Comparison of ENCODE assay signal across 24 cellular contexts in genomic region chr1:94887603-94888171, GRCh38. TPM values are rescaled to one million over a fixed set of nuclear protein-coding genes. Genes with fewer than 3 reads are reported as not detected.
DNase-seq lines count a peak whose midpoint lies in the region; ATAC-seq, FAIRE-seq and TF ChIP-seq lines count a peak whose summit lies in the region.
"Had no signal": no experiment of that assay in that cellular context is flagged by ENCODE, and none has a peak within 500 bp of the region (broad histone marks: within the 10 kb centered on the region; RNA-seq: fewer than 3 reads in every experiment).

No MANE protein-coding gene starts in this region.

- H3K4me3 Mint-ChIP-seq in brain (no peak overlapping the region), nephron (no peak overlapping the region)
- H3K4me3 Mint-ChIP-seq: B cell; CD8-positive, alpha-beta T cell had no signal

- H3K27me3 ChIP-seq in iPS-18a (ENCODE audit: control insufficient read depth, insufficient read depth, low read length): no peaks in the 10 kb centered on the region

- no peak overlapping the region for H3K9ac ChIP-seq in iPS-18a (ENCODE audit: low read length)

- peaks cover 59% of the 10 kb centered on the region for H3K4me1 Mint-ChIP-seq in brain
- H3K4me1 Mint-ChIP-seq in nephron: peaks cover 79% of the 10 kb centered on the region

- FAIRE-seq in GM19239 (lab: Jason Lieb, UNC): no peak
- FAIRE-seq: G401.6, H54 had no signal

- peak overlapping the region; percentile 14 for H3K4me3 ChIP-seq in iPS-18a (ENCODE audit: low read length)

- no peaks in the 10 kb centered on the region for H3K36me3 ChIP-seq in iPS-18a (ENCODE audit: control insufficient read depth, low read depth, low read length)

- no peaks in the 10 kb centered on the region for H3K9me3 ChIP-seq in iPS-18a (ENCODE audit: control insufficient read depth, low read depth, low read length)
- H3K9me3 ChIP-seq: Caco-2 had no signal

- ATAC-seq in GM19023 (IDR thresholded peaks at IDR 0.05; ENCODE audit: unreplicated experiment): no peak
- ATAC-seq: CD8-positive, alpha-beta T cell had no signal

- H3K9me3 Mint-ChIP-seq in brain: no peaks in the 10 kb centered on the region
- no peaks in the 10 kb centered on the region for H3K9me3 Mint-ChIP-seq in nephron
- H3K9me3 Mint-ChIP-seq: CD8-positive, alpha-beta T cell had no signal

- H3K4me1 ChIP-seq in iPS-18a (ENCODE audit: control insufficient read depth, low read depth, low read length): peaks cover 54% of the 10 kb centered on the region

- H3K36me3 Mint-ChIP-seq in brain (peaks cover 24% of the 10 kb centered on the region), nephron (ENCODE audit: low read depth) (peaks cover 32% of the 10 kb centered on the region)
- H3K36me3 Mint-ChIP-seq: CD8-positive, alpha-beta T cell had no signal

- TF ChIP-seq CTCF in brain (conservative IDR thresholded peaks at IDR 0.05) (no peak), nephron (IDR thresholded peaks at IDR 0.05; ENCODE audit: unreplicated experiment in 3 of 3) (no peak)

- H3K27me3 Mint-ChIP-seq in brain (no peaks in the 10 kb centered on the region), nephron (ENCODE audit: low read depth) (no peaks in the 10 kb centered on the region)
- H3K27me3 Mint-ChIP-seq: B cell had no signal

- H3K27ac Mint-ChIP-seq in brain (peak overlapping the region in 3 of 5 experiments; percentile 17 to 97 (median 70)), nephron (peak overlapping the region; percentile 74 to 100 (median 98))
- H3K27ac Mint-ChIP-seq: B cell; CD8-positive, alpha-beta T cell had no signal

- DNase-seq in MV-4-11 (lab: John Stamatoyannopoulos, UW) (peak; percentile 31), GM19239 (ENCODE audit: insufficient read length, low spot score) (no peak), retina (no peak), NOMO-1 treated with DMSO at 0.1 percent for 48 hours (lab: John Stamatoyannopoulos, UW; ENCODE audit: unreplicated experiment) (no peak)
- DNase-seq: Caco-2; CD8-positive, alpha-beta T cell; KBM-7; NCI-H1105 treated with DMSO at 0.1 percent for 48 hours; NCI-H146; NCI-H1930; NCI-H2107; NCI-H446 treated with DMSO at 0.1 percent for 48 hours; NCI-H526; NCI-H82; SHP77 treated with DMSO at 0.1 percent for 48 hours had no signal

- no peak overlapping the region for H3K27ac ChIP-seq in iPS-18a (ENCODE audit: low read length)
- H3K27ac ChIP-seq: C4-2B, RWPE1 had no signal

RNA-seq across cellular contexts. Expression of gene CNN3, which starts 39.2 kb away (rescaled TPM):
- 184 TPM for polyA plus RNA-seq in brain (ENCODE audit: insufficient read depth, low read depth, low replicate concordance)
